8 cellular contexts compared by ENCODE assay signal in the genomic region with DNA sequence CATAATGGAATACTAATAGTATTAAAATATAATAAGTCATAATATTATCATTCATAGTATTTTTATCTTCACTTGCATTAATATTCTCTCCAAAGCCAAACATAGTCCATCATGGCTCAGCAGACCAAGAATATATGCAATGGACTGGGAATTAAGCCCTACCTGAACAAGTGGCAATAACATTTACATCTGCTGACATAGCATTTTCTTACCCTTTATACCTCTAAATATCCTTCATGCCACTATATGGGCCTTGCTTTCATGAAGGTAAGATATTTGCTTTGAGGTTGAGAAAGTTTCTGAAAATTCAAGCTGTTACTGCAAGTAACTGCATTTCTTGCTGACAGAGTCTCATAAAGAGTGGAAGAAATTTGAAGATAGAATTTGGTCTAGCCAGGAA.
"Had no signal": no experiment of that assay in that cellular context is flagged by ENCODE, and none has a peak within 500 bp of the region (broad histone marks: within the 10 kb centered on the region; RNA-seq: fewer than 3 reads in every experiment).

No MANE protein-coding gene starts in this region.

- FAIRE-seq: HTR-8/SVneo had no signal

- H3K27ac ChIP-seq: GM23248, KMS-11 had no signal

- H3K9ac ChIP-seq: GM23248, KMS-11 had no signal

- H3K4me3 ChIP-seq: GM23248, HAP-1 had no signal

- H3K9me3 ChIP-seq: HAP-1 had no signal

- H3K4me1 ChIP-seq: HAP-1 had no signal

- H3K36me3 ChIP-seq: HAP-1 had no signal

- ATAC-seq: HCT116 had no signal

- H2AFZ ChIP-seq: GM23248 had no signal

- DNase-seq: GM23248, H7, HFFc6, KBM-7 had no signal

- H3K4me2 ChIP-seq: KMS-11 had no signal
